17 cellular contexts compared by ENCODE assay signal in the genomic region with DNA sequence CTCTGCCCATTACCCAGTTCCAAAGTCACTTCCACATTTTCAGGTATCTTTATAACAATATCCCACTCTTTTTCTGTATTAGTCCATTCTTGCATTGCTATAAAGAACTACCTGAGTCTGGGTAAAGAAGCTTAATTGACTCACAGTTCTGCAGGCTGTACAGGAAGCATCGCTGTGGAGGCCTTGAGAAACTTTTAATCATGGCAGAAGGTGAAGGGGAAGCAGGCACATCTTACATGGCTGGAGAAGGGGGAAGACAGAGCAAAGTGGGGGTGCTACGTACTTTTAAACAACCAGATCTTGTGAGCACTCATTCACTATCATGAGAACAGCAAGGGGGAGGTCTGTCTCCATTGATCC.
DNase-seq lines count a peak whose midpoint lies in the region; ATAC-seq and TF ChIP-seq lines count a peak whose summit lies in the region.
"Had no signal": no experiment of that assay in that cellular context is flagged by ENCODE, and none has a peak within 500 bp of the region (broad histone marks: within the 10 kb centered on the region; RNA-seq: fewer than 3 reads in every experiment).

No MANE protein-coding gene starts in this region.

- H3K4me3 ChIP-seq in left ventricle myocardium inferior: no peak overlapping the region
- no peak overlapping the region for H3K4me3 ChIP-seq in right atrium auricular region
- H3K4me3 ChIP-seq: GM23338, SJCRH30 had no signal

- H3K4me1 Mint-ChIP-seq in endothelial cell (ENCODE audit: unreplicated experiment): peaks cover 21% of the 10 kb centered on the region
- H3K4me1 Mint-ChIP-seq in osteocyte (ENCODE audit: unreplicated experiment): peaks cover 38% of the 10 kb centered on the region

- H3K27ac ChIP-seq in left ventricle myocardium inferior (replicated peaks) (peak overlapping the region; percentile 68), right atrium auricular region (no peak overlapping the region)

- H3K27ac Mint-ChIP-seq in endothelial cell (ENCODE audit: unreplicated experiment) (no peak overlapping the region), osteocyte (ENCODE audit: unreplicated experiment) (peak overlapping the region; percentile 66)
- H3K27ac Mint-ChIP-seq: GM23338 had no signal

- H3K27me3 Mint-ChIP-seq in endothelial cell (ENCODE audit: unreplicated experiment): peaks cover 8% of the 10 kb centered on the region
- H3K27me3 Mint-ChIP-seq in osteocyte (ENCODE audit: unreplicated experiment): no peaks in the 10 kb centered on the region

- H3K9me3 ChIP-seq in left ventricle myocardium inferior (replicated peaks): peaks cover 7% of the 10 kb centered on the region
- H3K9me3 ChIP-seq in right atrium auricular region: peaks cover 0 to 6% of the 10 kb centered on the region in 2 donors

- DNase-seq in left ventricle myocardium inferior: no peak
- DNase-seq in Right ventricle myocardium inferior (ENCODE audit: missing footprints): no peak
- no peak for DNase-seq in endothelial cell (ENCODE audit: low spot score)
- DNase-seq in osteocyte (ENCODE audit: extremely low spot score, unreplicated experiment): no peak
- DNase-seq in Kasumi-1 (lab: John Stamatoyannopoulos, UW): no peak
- DNase-seq in right atrium auricular region (ENCODE audit: low spot score): no peak
- no peak for DNase-seq in COLO829 (ENCODE audit: low spot score)
- no peak for DNase-seq in mucosa of gallbladder (ENCODE audit: low spot score)
- DNase-seq: 8988T, C1 segment of cervical spinal cord, COR-L47, DMS153, NCI-H187, NCI-H345, NCI-H526 treated with DMSO at 0.1 percent for 48 hours, SJCRH30 had no signal

- H3K36me3 Mint-ChIP-seq in endothelial cell (ENCODE audit: low read depth, unreplicated experiment) (peaks cover 14% of the 10 kb centered on the region), osteocyte (ENCODE audit: unreplicated experiment) (no peaks in the 10 kb centered on the region)

- H3K9me3 Mint-ChIP-seq in endothelial cell (ENCODE audit: unreplicated experiment) (peaks cover 14% of the 10 kb centered on the region), osteocyte (ENCODE audit: unreplicated experiment) (no peaks in the 10 kb centered on the region)

- no peaks in the 10 kb centered on the region for H3K27me3 ChIP-seq in left ventricle myocardium inferior (ENCODE audit: low read depth)
- H3K27me3 ChIP-seq in right atrium auricular region: no peaks in the 10 kb centered on the region
- H3K27me3 ChIP-seq: SJCRH30 had no signal

- peak overlapping the region; percentile 84 for H3K4me3 Mint-ChIP-seq in endothelial cell (ENCODE audit: unreplicated experiment)
- no peak overlapping the region for H3K4me3 Mint-ChIP-seq in osteocyte (ENCODE audit: unreplicated experiment)
- H3K4me3 Mint-ChIP-seq: GM23338 had no signal

- H3K36me3 ChIP-seq in left ventricle myocardium inferior (no peaks in the 10 kb centered on the region), right atrium auricular region (no peaks in the 10 kb centered on the region)
- H3K36me3 ChIP-seq: SJCRH30 had no signal

- no peak for ATAC-seq in Right ventricle myocardium inferior
- ATAC-seq: GM23338 had no signal

- intact Hi-C loops in left ventricle myocardium inferior (cut with micrococcal nuclease): no loop called here
- intact Hi-C loops in Right ventricle myocardium inferior (cut with DNase I): no loop called here

- H3K4me1 ChIP-seq in left ventricle myocardium inferior: peaks cover 56% of the 10 kb centered on the region
- peaks cover 0 to 42% of the 10 kb centered on the region in 2 donors for H3K4me1 ChIP-seq in right atrium auricular region

- TF ChIP-seq CTCF in left ventricle myocardium inferior (IDR thresholded peaks at IDR 0.05; ENCODE audit: borderline replicate concordance) (no peak), endothelial cell (IDR thresholded peaks at IDR 0.05; ENCODE audit: unreplicated experiment) (no peak), osteocyte (IDR thresholded peaks at IDR 0.05) (no peak), right atrium auricular region (IDR thresholded peaks at IDR 0.05) (no peak)
